In the genomic region with DNA sequence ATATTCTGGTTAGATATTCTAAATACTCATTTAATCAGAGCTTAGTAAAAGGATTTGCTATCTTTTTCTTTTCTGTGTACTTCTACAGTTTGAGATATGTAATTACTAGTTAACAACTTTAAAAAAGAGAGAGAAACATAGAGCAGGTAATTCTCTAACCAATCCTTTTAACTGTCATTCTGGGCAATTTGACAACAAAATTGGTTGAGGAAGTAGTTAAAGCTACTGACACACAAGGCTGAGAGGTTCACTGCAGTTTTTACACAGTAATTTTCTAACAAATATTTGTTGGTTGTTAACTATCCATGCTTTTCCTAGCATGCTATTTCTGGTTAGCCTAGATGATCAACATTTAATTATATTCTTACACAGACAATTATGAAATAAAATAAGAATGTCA, we compare ENCODE assay signal across 11 cellular contexts.
"Had no signal": no experiment of that assay in that cellular context is flagged by ENCODE, and none has a peak within 500 bp of the region (broad histone marks: within the 10 kb centered on the region; RNA-seq: fewer than 3 reads in every experiment).

No MANE protein-coding gene starts in this region.

- H3K79me2 ChIP-seq: parathyroid adenoma had no signal

- H3K27ac ChIP-seq: lower lobe of right lung, parathyroid adenoma, skin epidermis had no signal

- H3K27me3 ChIP-seq: tibial nerve had no signal

- H3K36me3 ChIP-seq: lower lobe of right lung, tibial nerve had no signal

- H3K4me3 ChIP-seq: lower lobe of right lung, skin epidermis, tibial nerve had no signal

- DNase-seq: activated CD4-positive, alpha-beta T cell treated with anti-CD3 and anti-CD28 coated beads, Interleukin-2, amount 50 U/mL, for 48 hours; activated CD4-positive, CD25-positive, alpha-beta regulatory T cell treated with anti-CD3 and anti-CD28 coated beads, Interleukin-2, amount 50 U/mL, for 72 hours; activated CD8-positive, alpha-beta memory T cell treated with anti-CD3 and anti-CD28 coated beads, Interleukin-2, amount 10 ng/mL, durations not matched to agents 7 days and 5 days; activated gamma-delta T cell; activated T-cell treated with anti-CD3 and anti-CD28 coated beads, Interleukin-2, amount 50 U/mL, for 4 hours; left cardiac atrium; lower lobe of right lung; midbrain had no signal

- H3K4me1 ChIP-seq: lower lobe of right lung, parathyroid adenoma had no signal

- H3K9me3 ChIP-seq: lower lobe of right lung, tibial nerve had no signal

- H2AFZ ChIP-seq: parathyroid adenoma had no signal

- H3K9ac ChIP-seq: parathyroid adenoma had no signal

- ATAC-seq: activated CD8-positive, alpha-beta memory T cell treated with anti-CD3 and anti-CD28 coated beads, Interleukin-2, amount 10 ng/mL, durations not matched to agents 7 days and 5 days; activated T-cell treated with anti-CD3 and anti-CD28 coated beads, Interleukin-2, amount 50 U/mL, for 4 hours; left cardiac atrium; lower lobe of right lung had no signal
